18 cellular contexts compared by ENCODE assay signal in the genomic region with DNA sequence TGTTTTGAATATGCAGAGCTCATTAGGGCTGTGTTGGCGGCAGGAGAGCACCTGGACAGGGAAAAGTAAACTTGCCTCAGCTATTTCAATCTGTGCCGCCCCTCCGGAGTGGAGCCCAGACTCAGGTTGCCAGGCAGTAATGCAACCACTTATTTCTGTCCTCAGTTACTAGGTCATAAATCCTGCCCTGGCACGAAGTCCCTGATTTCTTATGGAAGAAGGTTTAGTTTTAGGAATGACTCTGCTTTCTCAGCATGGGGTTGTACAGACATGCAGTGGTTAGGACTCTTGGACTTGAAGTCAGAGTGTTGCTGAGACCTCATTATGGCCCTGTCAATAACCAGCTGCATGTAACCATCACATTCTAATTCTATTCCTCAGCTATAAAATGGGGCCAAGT.
A peak's percentile ranks its signal among the peaks of the same experiment; 100 is the strongest.
DNase-seq lines count a peak whose midpoint lies in the region; ATAC-seq and TF ChIP-seq lines count a peak whose summit lies in the region.
"Had no signal": no experiment of that assay in that cellular context is flagged by ENCODE, and none has a peak within 500 bp of the region (broad histone marks: within the 10 kb centered on the region; RNA-seq: fewer than 3 reads in every experiment).

No MANE protein-coding gene starts in this region.

- CTCF ChIA-PET in IMR-90 (lab: Yijun Ruan, JAX), result no interaction called here
- CTCF ChIA-PET in OCI-LY7 (lab: Charles Lee; ENCODE audit: unreplicated experiment), result no interaction called here

- no peak overlapping the region for H2BK20ac ChIP-seq in IMR-90 (ENCODE audit: low read depth, low read length)

- H3K23ac ChIP-seq in IMR-90 (ENCODE audit: low read depth, low read length), result no peak overlapping the region

- no peaks in the 10 kb centered on the region for H3K27me3 ChIP-seq in IMR-90 (ENCODE audit: control insufficient read depth, insufficient read depth, low read length)
- H3K27me3 ChIP-seq: body of pancreas, heart left ventricle, left lung, neural progenitor cell had no signal

- no peaks in the 10 kb centered on the region for H4K20me1 ChIP-seq in IMR-90 (ENCODE audit: insufficient read depth, low read length)
- no peaks in the 10 kb centered on the region for H4K20me1 ChIP-seq in OCI-LY7 (ENCODE audit: insufficient read depth, low read length)

- H3K9me1 ChIP-seq in IMR-90 (ENCODE audit: insufficient read depth, low read length), result no peaks in the 10 kb centered on the region

- no peaks in the 10 kb centered on the region for H3K36me3 ChIP-seq in IMR-90 (ENCODE audit: control insufficient read depth, insufficient read depth, low read length)
- no peaks in the 10 kb centered on the region for H3K36me3 ChIP-seq in OCI-LY7 (ENCODE audit: insufficient read depth, low read length)
- H3K36me3 ChIP-seq: heart left ventricle, left lung, neural progenitor cell had no signal

- in situ Hi-C loops in IMR-90 (cut with MboI; ENCODE audit: low sequenced_read_pairs), result no loop called here

- H3K4me3 ChIP-seq in AG09309 (ENCODE audit: control insufficient read depth, low read depth, low read length) (no peak overlapping the region), IMR-90 (ENCODE audit: insufficient read depth, low read depth, low read length) (no peak overlapping the region), OCI-LY7 (ENCODE audit: low read depth, low read length, poor library complexity, severe bottlenecking) (no peak overlapping the region)
- H3K4me3 ChIP-seq: body of pancreas, heart left ventricle, left lung, neural progenitor cell had no signal

- H3K9me2 ChIP-seq in OCI-LY7 (ENCODE audit: insufficient read depth, low read length), result no peaks in the 10 kb centered on the region

- BruUV-seq in IMR-90 (replicated peaks; lab: Mats Ljungman, UMichigan), result no TSS peak
- no TSS peak for BruUV-seq in OCI-LY7 (replicated peaks; lab: Mats Ljungman, UMichigan)

- WGBS in IMR-90 (ENCODE audit: extremely low coverage in 2 of 2, insufficient read length in 1 of 2), 2 experiments, result 67% methylated on average over 2 of the region's 4 CpGs; no CpG with 5 or more reads in 1 of the 2 experiments

- no peaks in the 10 kb centered on the region for H3K79me2 ChIP-seq in OCI-LY7 (ENCODE audit: insufficient read depth, low read depth, low read length)

- H2BK120ac ChIP-seq in IMR-90 (ENCODE audit: low read depth, low read length), result no peak overlapping the region

- TF ChIP-seq CTCF in AG09309 (IDR thresholded peaks at IDR 0.05; ENCODE audit: control insufficient read depth, insufficient read depth, low read depth, low read length, missing control alignments) (no peak), IMR-90 (conservative IDR thresholded peaks at IDR 0.05; ENCODE audit: low read depth, low read length) (no peak), OCI-LY7 (conservative IDR thresholded peaks at IDR 0.05; ENCODE audit: low read length) (no peak)

- H3K79me1 ChIP-seq in IMR-90 (ENCODE audit: low read depth in 1 of 2, low read length in 2 of 2), result no peaks in the 10 kb centered on the region

- no peak for TF ChIP-seq POLR2A in IMR-90 (IDR thresholded peaks at IDR 0.05; ENCODE audit: low read depth, low read length)

- peaks cover 1% of the 10 kb centered on the region for H3K9me3 ChIP-seq in IMR-90 (ENCODE audit: control insufficient read depth, insufficient read depth, low read length)
- no peaks in the 10 kb centered on the region for H3K9me3 ChIP-seq in OCI-LY7 (ENCODE audit: low read length)
- H3K9me3 ChIP-seq: body of pancreas had no signal

- H4K8ac ChIP-seq in IMR-90 (ENCODE audit: low read depth in 2 of 2, low read length in 2 of 2), result no peak overlapping the region

- peak; percentile 57 for DNase-seq in AG09309 (ENCODE audit: low read depth)
- no peak for DNase-seq in IMR-90
- DNase-seq in epidermal melanocyte (ENCODE audit: insufficient read length, low spot score), result peak; percentile 19
- DNase-seq in renal cortical epithelial cell (ENCODE audit: low read depth), result peak; percentile 77
- DNase-seq in OCI-LY7 (ENCODE audit: low spot score), result no peak
- DNase-seq: activated CD4-positive, alpha-beta T cell treated with anti-CD3 and anti-CD28 coated beads for 36 hours; CD4-positive, CD25-positive, alpha-beta regulatory T cell; effector memory CD8-positive, alpha-beta T cell; GDM1; heart left ventricle; left lung; NCI-H187 had no signal

- no peak overlapping the region for H3K18ac ChIP-seq in IMR-90 (ENCODE audit: low read depth, low read length)

- no peak overlapping the region for H2BK5ac ChIP-seq in IMR-90 (ENCODE audit: low read depth, low read length, poor library complexity, severe bottlenecking)

- no peak overlapping the region for H4K5ac ChIP-seq in IMR-90 (ENCODE audit: low read depth, low read length)

- H3K27ac ChIP-seq in IMR-90 (ENCODE audit: insufficient read depth, low read length), result no peak overlapping the region
- no peak overlapping the region for H3K27ac ChIP-seq in OCI-LY7 (ENCODE audit: low read depth, low read length, poor library complexity, severe bottlenecking)
- H3K27ac ChIP-seq: body of pancreas, heart left ventricle, left lung, neural progenitor cell had no signal

- H2AFZ ChIP-seq in IMR-90 (replicated peaks; ENCODE audit: low read length, poor library complexity) (peak overlapping the region; percentile 23), OCI-LY7 (ENCODE audit: low read length) (no peak overlapping the region)
- H2AFZ ChIP-seq: neural progenitor cell had no signal

- no peak for ATAC-seq in IMR-90 (ENCODE audit: low read depth)
- ATAC-seq in HG02852 (IDR thresholded peaks at IDR 0.05; ENCODE audit: unreplicated experiment), result no peak
- no peak for ATAC-seq in GM21360 (IDR thresholded peaks at IDR 0.05; ENCODE audit: unreplicated experiment)
- ATAC-seq in GM18861 (IDR thresholded peaks at IDR 0.05; ENCODE audit: unreplicated experiment), result no peak
- ATAC-seq: activated CD4-positive, alpha-beta T cell treated with anti-CD3 and anti-CD28 coated beads for 36 hours; activated naive CD4-positive, alpha-beta T cell treated with anti-CD3 and anti-CD28 coated beads, Interleukin-2, amount 50 U/mL, for 72 hours; body of pancreas; effector memory CD8-positive, alpha-beta T cell; heart left ventricle; left lung had no signal

- H3K14ac ChIP-seq in IMR-90 (replicated peaks; ENCODE audit: low read depth, low read length), result no peak overlapping the region

- dilution Hi-C loops in IMR-90 (cut with HindIII; ENCODE audit: low sequenced_read_pairs, unreplicated experiment), result no loop called here

- no peak overlapping the region for H3K4ac ChIP-seq in IMR-90 (ENCODE audit: low read depth, low read length)

- no peak overlapping the region for H3K56ac ChIP-seq in IMR-90 (ENCODE audit: extremely low read depth, insufficient read depth, low read length)

- no peak overlapping the region for H3K9ac ChIP-seq in IMR-90 (ENCODE audit: low read depth, low read length)
- H3K9ac ChIP-seq: neural progenitor cell had no signal

- H2AK5ac ChIP-seq in IMR-90 (ENCODE audit: low read depth, low read length), result no peak overlapping the region

- no peak overlapping the region for H2AK9ac ChIP-seq in IMR-90 (replicated peaks; ENCODE audit: low read depth, low read length, poor library complexity)

- no peak for TF ChIP-seq RAD21 in IMR-90 (IDR thresholded peaks at IDR 0.05; ENCODE audit: low read length)

- H3K4me2 ChIP-seq in IMR-90 (ENCODE audit: low read depth, low read length) (no peak overlapping the region), OCI-LY7 (ENCODE audit: low read length) (no peak overlapping the region)
- H3K4me2 ChIP-seq: neural progenitor cell had no signal

- no peak overlapping the region for H2BK15ac ChIP-seq in IMR-90 (ENCODE audit: low read depth, low read length)

- H3K4me1 ChIP-seq in IMR-90 (ENCODE audit: control insufficient read depth, insufficient read depth, low read length) (no peaks in the 10 kb centered on the region), OCI-LY7 (ENCODE audit: insufficient read depth, low read length, poor library complexity, severe bottlenecking) (no peaks in the 10 kb centered on the region)

- intact Hi-C loops in IMR-90 (cut with micrococcal nuclease), result no loop called here
- intact Hi-C loops in OCI-LY7 (cut with micrococcal nuclease; ENCODE audit: unreplicated experiment), result no loop called here

- POLR2A ChIA-PET in IMR-90 (lab: Charles Lee; ENCODE audit: unreplicated experiment), result no interaction called here
- POLR2A ChIA-PET in OCI-LY7 (lab: Charles Lee), result no interaction called here

- no peak overlapping the region for H4K91ac ChIP-seq in IMR-90 (ENCODE audit: insufficient read depth, low read depth, low read length)

TF ChIP-seq in IMR-90, 13 proteins besides CTCF, POLR2A, EP300 and RAD21:
- TF ChIP-seq RFX5 (IDR thresholded peaks at IDR 0.05; ENCODE audit: low read depth, low read length) (no peak), MAFK (IDR thresholded peaks at IDR 0.05; ENCODE audit: low read depth, low read length) (no peak), RCOR1 (IDR thresholded peaks at IDR 0.05; ENCODE audit: insufficient replicate concordance, low read length) (no peak), USF2 (IDR thresholded peaks at IDR 0.05; ENCODE audit: low read depth, low read length) (no peak), FOS (IDR thresholded peaks at IDR 0.05; ENCODE audit: low read depth, low read length) (no peak)
- TF ChIP-seq, protein P1, sequence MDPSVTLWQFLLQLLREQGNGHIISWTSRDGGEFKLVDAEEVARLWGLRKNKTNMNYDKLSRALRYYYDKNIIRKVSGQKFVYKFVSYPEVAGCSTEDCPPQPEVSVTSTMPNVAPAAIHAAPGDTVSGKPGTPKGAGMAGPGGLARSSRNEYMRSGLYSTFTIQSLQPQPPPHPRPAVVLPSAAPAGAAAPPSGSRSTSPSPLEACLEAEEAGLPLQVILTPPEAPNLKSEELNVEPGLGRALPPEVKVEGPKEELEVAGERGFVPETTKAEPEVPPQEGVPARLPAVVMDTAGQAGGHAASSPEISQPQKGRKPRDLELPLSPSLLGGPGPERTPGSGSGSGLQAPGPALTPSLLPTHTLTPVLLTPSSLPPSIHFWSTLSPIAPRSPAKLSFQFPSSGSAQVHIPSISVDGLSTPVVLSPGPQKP (IDR thresholded peaks at IDR 0.05; ENCODE audit: borderline replicate concordance, low read depth, low read length), result no peak
TF ChIP-seq in IMR-90: peak in this region for 0.

Comparison
In these comparisons a context has a peak if more than half of its experiments do, and no peak if none do; other contexts are left out.
1. DNase-seq: peak in AG09309 (single experiment), epidermal melanocyte (single experiment) and renal cortical epithelial cell (single experiment); none in IMR-90 (single experiment) and OCI-LY7 (single experiment).